In genomic region chr4:145098675-145099037, GRCh38 we compare ENCODE assay signal across 8 cellular contexts. TPM values are rescaled to one million over a fixed set of nuclear protein-coding genes. Genes with fewer than 3 reads are reported as not detected.
DNase-seq lines count a peak whose midpoint lies in the region; ATAC-seq and TF ChIP-seq lines count a peak whose summit lies in the region.

No MANE protein-coding gene starts in this region.

- peak in 3 of 5 donors; percentile 20 to 52 (median 27) for DNase-seq in CD8-positive, alpha-beta memory T cell
- peak; percentile 64 for DNase-seq in SW480 (ENCODE audit: low spot score)
- DNase-seq in cardiac fibroblast (ENCODE audit: low read depth in 2 of 2), result peak; percentile 58 to 76
- peak; percentile 62 for DNase-seq in kidney tubule cell (ENCODE audit: low spot score)
- DNase-seq in stimulated activated CD4-positive, alpha-beta T cell treated with anti-CD3 and anti-CD28 coated beads, Interleukin-4, amount 100 ng/mL, for 24 hours, result peak; percentile 63
- no peak for DNase-seq in NCI-H774 (lab: John Stamatoyannopoulos, UW)

- peaks cover 41 to 55% (median 48%) of the 10 kb centered on the region in 3 donors for H3K4me1 Mint-ChIP-seq in CD8-positive, alpha-beta memory T cell

- no peaks in the 10 kb centered on the region for H3K9me3 Mint-ChIP-seq in CD8-positive, alpha-beta memory T cell

- ATAC-seq in GM19397 (IDR thresholded peaks at IDR 0.05; ENCODE audit: unreplicated experiment) (peak; percentile 12), HG03565 (IDR thresholded peaks at IDR 0.05; ENCODE audit: unreplicated experiment) (peak; percentile 13)

- H3K4me3 Mint-ChIP-seq in CD8-positive, alpha-beta memory T cell, result peak overlapping the region; percentile 90 to 99 (median 95)

- TF ChIP-seq CTCF in cardiac fibroblast (IDR thresholded peaks at IDR 0.05; ENCODE audit: low read depth, low read length), result no peak

- POLR2A ChIA-PET in CD8-positive, alpha-beta memory T cell (lab: Charles Lee), result interaction anchor here (0.6 to 2.6 kb wide), 7 partner anchors 13 to 1586 kb away, joined by 3 to 18 read pairs (median 6); partner anchors contain the start of genes MMAA, OTUD4 and SMARCA5

- H3K27me3 Mint-ChIP-seq in CD8-positive, alpha-beta memory T cell, result no peaks in the 10 kb centered on the region

- peak overlapping the region; percentile 95 to 100 (median 98) for H3K27ac Mint-ChIP-seq in CD8-positive, alpha-beta memory T cell

- peaks cover 8 to 36% (median 15%) of the 10 kb centered on the region in 3 donors for H3K36me3 Mint-ChIP-seq in CD8-positive, alpha-beta memory T cell

- H3K4me1 ChIP-seq in CD8-positive, alpha-beta memory T cell (ENCODE audit: insufficient read depth, low read length), result peaks cover 57% of the 10 kb centered on the region

- CTCF ChIA-PET in CD8-positive, alpha-beta memory T cell (lab: Charles Lee), result interaction anchor here (1.1 kb wide), 1 partner anchor 82 kb away, joined by 4 read pairs; no protein-coding TSS in a partner anchor

- peak overlapping the region; percentile 95 for H3K27ac ChIP-seq in CD8-positive, alpha-beta memory T cell (ENCODE audit: low read depth, low read length)

- H3K36me3 ChIP-seq in CD8-positive, alpha-beta memory T cell (ENCODE audit: insufficient read depth, low read length), result peaks cover 5% of the 10 kb centered on the region

- peak overlapping the region; percentile 87 for H3K4me3 ChIP-seq in CD8-positive, alpha-beta memory T cell (ENCODE audit: low read length)
- H3K4me3 ChIP-seq in cardiac fibroblast (replicated peaks in 1 of 2; ENCODE audit: low read depth in 2 of 2, low read length in 2 of 2), result peak overlapping the region; percentile 83 to 93

- H3K9me3 ChIP-seq in CD8-positive, alpha-beta memory T cell (ENCODE audit: low read length), result no peaks in the 10 kb centered on the region

- H3K27me3 ChIP-seq in CD8-positive, alpha-beta memory T cell (ENCODE audit: insufficient read depth, low read length, poor library complexity, severe bottlenecking), result no peaks in the 10 kb centered on the region

RNA-seq across cellular contexts. Expression of gene ABCE1, which starts 0.5 kb away (rescaled TPM):
- total RNA-seq in CD8-positive, alpha-beta memory T cell, result 100 to 1,000 TPM; 170 to 179 TPM
- polyA plus RNA-seq in CD8-positive, alpha-beta memory T cell, result 59.7 TPM

RNA-seq across cellular contexts. Expression of gene ANAPC10, which starts 0.7 kb away (rescaled TPM):
- 10 to 100 TPM; 26.0 to 26.8 TPM for total RNA-seq in CD8-positive, alpha-beta memory T cell
- polyA plus RNA-seq in CD8-positive, alpha-beta memory T cell, result 39.0 TPM
